10 cellular contexts compared by ENCODE assay signal in genomic region chr14:20434701-20435453, GRCh38. TPM values are rescaled to one million over a fixed set of nuclear protein-coding genes. Genes with fewer than 3 reads are reported as not detected.
DNase-seq lines count a peak whose midpoint lies in the region; ATAC-seq and TF ChIP-seq lines count a peak whose summit lies in the region.
"Had no signal": no experiment of that assay in that cellular context is flagged by ENCODE, and none has a peak within 500 bp of the region (broad histone marks: within the 10 kb centered on the region; RNA-seq: fewer than 3 reads in every experiment).

No MANE protein-coding gene starts in this region.

- no peaks in the 10 kb centered on the region for H3K36me3 Mint-ChIP-seq in WTC11
- H3K36me3 Mint-ChIP-seq in CD8-positive, alpha-beta memory T cell, result no peaks in the 10 kb centered on the region

- peaks cover 13% of the 10 kb centered on the region for H3K4me1 Mint-ChIP-seq in WTC11
- H3K4me1 Mint-ChIP-seq in CD8-positive, alpha-beta memory T cell, result peaks cover 0 to 1% (median under 1%) of the 10 kb centered on the region in 3 donors

- WGBS in ovary, 3 donors, result 9 to 20% (median 10%) methylated on average over 23 to 33 of the region's 33 CpGs

- TF ChIP-seq CTCF in WTC11 (IDR thresholded peaks at IDR 0.05) (no peak), ovary (IDR thresholded peaks at IDR 0.05) (no peak), BE2C (IDR thresholded peaks at IDR 0.05; ENCODE audit: low read depth, low read length) (no peak)

- H3K27me3 ChIP-seq in ovary (no peaks in the 10 kb centered on the region), BE2C (peaks cover 11% of the 10 kb centered on the region; the same call in 1 of the 2 replicates)
- H3K27me3 ChIP-seq in CD8-positive, alpha-beta memory T cell (ENCODE audit: insufficient read depth, low read length, poor library complexity, severe bottlenecking), result no peaks in the 10 kb centered on the region

- H3K9me3 ChIP-seq in ovary, result no peaks in the 10 kb centered on the region
- H3K9me3 ChIP-seq in CD8-positive, alpha-beta memory T cell (ENCODE audit: low read length), result no peaks in the 10 kb centered on the region
- no peaks in the 10 kb centered on the region for H3K9me3 ChIP-seq in BE2C

- CTCF ChIA-PET in WTC11 (lab: Charles Lee), result interaction anchor here (0.7 to 2.4 kb wide), 4 partner anchors 19 to 536 kb away, joined by 3 to 21 read pairs (median 4); no protein-coding TSS in a partner anchor
- CTCF ChIA-PET in CD8-positive, alpha-beta memory T cell (lab: Charles Lee), result interaction anchor here (1.4 to 1.8 kb wide), 2 partner anchors 19 to 21 kb away, joined by 3 to 5 read pairs; partner anchors contain the start of gene TEP1

- no peak overlapping the region for H3K27ac Mint-ChIP-seq in WTC11
- no peak overlapping the region for H3K27ac Mint-ChIP-seq in CD8-positive, alpha-beta memory T cell
- H3K27ac Mint-ChIP-seq: activated T-cell treated with anti-CD3 and anti-CD28 coated beads, Interleukin-2, amount 50 U/mL, for 24 hours; CD4-positive, alpha-beta T cell had no signal

- H3K27me3 Mint-ChIP-seq in WTC11 (ENCODE audit: low read depth), result peaks cover 34% of the 10 kb centered on the region
- no peaks in the 10 kb centered on the region for H3K27me3 Mint-ChIP-seq in CD8-positive, alpha-beta memory T cell
- H3K27me3 Mint-ChIP-seq: activated T-cell treated with anti-CD3 and anti-CD28 coated beads, Interleukin-2, amount 50 U/mL, for 24 hours; CD4-positive, alpha-beta T cell had no signal

- peaks cover 5% of the 10 kb centered on the region for H3K4me1 ChIP-seq in ovary (ENCODE audit: insufficient read depth)
- no peaks in the 10 kb centered on the region for H3K4me1 ChIP-seq in CD8-positive, alpha-beta memory T cell (ENCODE audit: insufficient read depth, low read length)
- H3K4me1 ChIP-seq in BE2C, result no peaks in the 10 kb centered on the region

- TF ChIP-seq POLR2A in ovary (IDR thresholded peaks at IDR 0.05), result no peak

- DNase-seq in AG08396 (ENCODE audit: low spot score) (peak; percentile 68), WTC11 (ENCODE audit: low spot score) (peak; percentile 33), head of caudate nucleus (peak; percentile 40 to 90 (median 78)), ovary (peak; percentile 65 to 85 (median 83)), BE2C (no peak), RPMI8226 (no peak)
- DNase-seq in CD8-positive, alpha-beta memory T cell, result no peak
- DNase-seq in activated CD4-positive, alpha-beta T cell treated with anti-CD3 and anti-CD28 coated beads for 4 hours, result no peak
- DNase-seq: activated T-cell treated with anti-CD3 and anti-CD28 coated beads, Interleukin-2, amount 50 U/mL, for 24 hours; CD4-positive, alpha-beta T cell had no signal

- peak; percentile 54 for ATAC-seq in WTC11

- H3K4me3 ChIP-seq in ovary (peak overlapping the region; percentile 30), BE2C (ENCODE audit: low read depth, low read length) (no peak overlapping the region)
- H3K4me3 ChIP-seq in CD8-positive, alpha-beta memory T cell (ENCODE audit: low read length), result no peak overlapping the region

- no peaks in the 10 kb centered on the region for H3K9me3 Mint-ChIP-seq in WTC11
- no peaks in the 10 kb centered on the region for H3K9me3 Mint-ChIP-seq in CD8-positive, alpha-beta memory T cell
- H3K9me3 Mint-ChIP-seq: activated T-cell treated with anti-CD3 and anti-CD28 coated beads, Interleukin-2, amount 50 U/mL, for 24 hours; CD4-positive, alpha-beta T cell had no signal

- H3K36me3 ChIP-seq in ovary, result no peaks in the 10 kb centered on the region
- H3K36me3 ChIP-seq in CD8-positive, alpha-beta memory T cell (ENCODE audit: insufficient read depth, low read length), result no peaks in the 10 kb centered on the region
- H3K36me3 ChIP-seq in BE2C, result no peaks in the 10 kb centered on the region

- intact Hi-C loops in head of caudate nucleus (cut with DNase I) (no loop called here), ovary (cut with DNase I) (no loop called here)

- POLR2A ChIA-PET in WTC11 (lab: Charles Lee), result interaction anchor here (0.7 to 1.5 kb wide), 3 partner anchors 20 to 91 kb away, joined by 4 to 8 read pairs (median 8); partner anchors contain the start of genes APEX1, OSGEP, PARP2 and PIP4P1
- POLR2A ChIA-PET in CD8-positive, alpha-beta memory T cell (lab: Charles Lee), result no interaction called here

- H3K4me3 Mint-ChIP-seq in WTC11, result peak overlapping the region; percentile 73
- H3K4me3 Mint-ChIP-seq in CD8-positive, alpha-beta memory T cell, result no peak overlapping the region
- H3K4me3 Mint-ChIP-seq: activated T-cell treated with anti-CD3 and anti-CD28 coated beads, Interleukin-2, amount 50 U/mL, for 24 hours; CD4-positive, alpha-beta T cell had no signal

- peak overlapping the region; percentile 66 to 87 for H3K27ac ChIP-seq in ovary
- H3K27ac ChIP-seq in CD8-positive, alpha-beta memory T cell (ENCODE audit: low read depth, low read length), result no peak overlapping the region

- TF ChIP-seq EP300 in ovary (IDR thresholded peaks at IDR 0.05), result no peak

TF ChIP-seq in WTC11, 78 proteins besides CTCF, POLR2A, EP300 and RAD21:
- TF ChIP-seq NFE2L1 (CRISPR knock-in tag; IDR thresholded peaks at IDR 0.05) (no peak), SOX15 (CRISPR knock-in tag; IDR thresholded peaks at IDR 0.05) (no peak), ZNF396 (CRISPR knock-in tag; IDR thresholded peaks at IDR 0.05; ENCODE audit: borderline replicate concordance) (no peak)
TF ChIP-seq in WTC11: peak in this region for 0.

RNA-seq across cellular contexts. Expression of gene KLHL33, which starts 1.1 kb away (rescaled TPM):
- total RNA-seq in WTC11 (2021) (0.07 to 0.18 TPM (median 0.17 TPM) in 3 replicates), ovary (1 to 10 TPM in 2 of 7 donors, under 1 TPM in 5; under 0.01 to 1.2 (median 0.72) TPM)
- 1 to 10 TPM in 1 of 2 donors, under 1 TPM in 1; 0.73 to 1.1 TPM for polyA plus RNA-seq in ovary
- under 1 TPM; 0.09 TPM for total RNA-seq in CD8-positive, alpha-beta memory T cell
- 0.12 TPM for polyA plus RNA-seq in CD8-positive, alpha-beta memory T cell
- 0.08 TPM for polyA plus RNA-seq in BE2C (2012; ENCODE audit: insufficient read depth, insufficient read length, low read depth)

RNA-seq across cellular contexts. Expression of gene OSGEP, which starts 19.7 kb away (rescaled TPM):
- 33.3 to 40.0 TPM (median 37.3 TPM) in 3 replicates for total RNA-seq in WTC11 (2021)
- 10 to 100 TPM; 31.8 to 68.8 (median 37.6) TPM for total RNA-seq in ovary
- 10 to 100 TPM; 38.1 to 39.4 TPM for polyA plus RNA-seq in ovary
- total RNA-seq in CD8-positive, alpha-beta memory T cell, result 10 to 100 TPM; 58.0 to 58.1 TPM
- polyA plus RNA-seq in CD8-positive, alpha-beta memory T cell, result 48.9 TPM
- polyA plus RNA-seq in BE2C (2012; ENCODE audit: insufficient read depth, insufficient read length, low read depth), result 64.7 TPM

RNA-seq across cellular contexts. Expression of gene APEX1, which starts 20.1 kb away (rescaled TPM):
- 299 to 324 TPM (median 308 TPM) in 3 replicates for total RNA-seq in WTC11 (2021)
- 100 to 1,000 TPM; 141 to 172 (median 159) TPM for total RNA-seq in ovary
- 100 to 1,000 TPM; 182 to 292 TPM for polyA plus RNA-seq in ovary
- 100 to 1,000 TPM; 242 to 248 TPM for total RNA-seq in CD8-positive, alpha-beta memory T cell
- polyA plus RNA-seq in CD8-positive, alpha-beta memory T cell, result 117 TPM
- polyA plus RNA-seq in BE2C (2012; ENCODE audit: insufficient read depth, insufficient read length, low read depth), result 420 TPM

RNA-seq across cellular contexts. Expression of gene TEP1, which starts 21.6 kb away (rescaled TPM):
- total RNA-seq in WTC11 (2021) (16.0 to 19.4 TPM (median 18.8 TPM) in 3 replicates), ovary (10 to 100 TPM in 6 of 7 donors, 1 to 10 TPM in 1; 8.2 to 24.0 (median 18.2) TPM)
- polyA plus RNA-seq in ovary, result 10 to 100 TPM in 1 of 2 donors, 1 to 10 TPM in 1; 8.5 to 29.1 TPM
- total RNA-seq in CD8-positive, alpha-beta memory T cell, result 10 to 100 TPM; 31.7 to 33.0 TPM
- polyA plus RNA-seq in CD8-positive, alpha-beta memory T cell, result 9.1 TPM
- 4.7 TPM for polyA plus RNA-seq in BE2C (2012; ENCODE audit: insufficient read depth, insufficient read length, low read depth)

RNA-seq across cellular contexts. Expression of gene PIP4P1, which starts 26.4 kb away (rescaled TPM):
- 28.3 to 34.1 TPM (median 29.7 TPM) in 3 replicates for total RNA-seq in WTC11 (2021)
- total RNA-seq in ovary, result 10 to 100 TPM; 11.8 to 32.0 (median 24.2) TPM
- 10 to 100 TPM; 29.7 to 32.9 TPM for polyA plus RNA-seq in ovary
- total RNA-seq in CD8-positive, alpha-beta memory T cell, result 10 to 100 TPM; 29.5 to 33.5 TPM
- 36.4 TPM for polyA plus RNA-seq in CD8-positive, alpha-beta memory T cell
- polyA plus RNA-seq in BE2C (2012; ENCODE audit: insufficient read depth, insufficient read length, low read depth), result 69.3 TPM

Comparison
In these comparisons a context has a peak if more than half of its experiments do, and no peak if none do; other contexts are left out.
1. DNase-seq: peak in AG08396 (single experiment), WTC11 (single experiment), head of caudate nucleus (42 of 42) and ovary (5 of 5); none in CD8-positive, alpha-beta memory T cell (0 of 5), BE2C (single experiment), activated CD4-positive, alpha-beta T cell treated with anti-CD3 and anti-CD28 coated beads for 4 hours (0 of 2) and RPMI8226 (single experiment).